Comparison of ENCODE assay signal across 25 cellular contexts in the genomic region with DNA sequence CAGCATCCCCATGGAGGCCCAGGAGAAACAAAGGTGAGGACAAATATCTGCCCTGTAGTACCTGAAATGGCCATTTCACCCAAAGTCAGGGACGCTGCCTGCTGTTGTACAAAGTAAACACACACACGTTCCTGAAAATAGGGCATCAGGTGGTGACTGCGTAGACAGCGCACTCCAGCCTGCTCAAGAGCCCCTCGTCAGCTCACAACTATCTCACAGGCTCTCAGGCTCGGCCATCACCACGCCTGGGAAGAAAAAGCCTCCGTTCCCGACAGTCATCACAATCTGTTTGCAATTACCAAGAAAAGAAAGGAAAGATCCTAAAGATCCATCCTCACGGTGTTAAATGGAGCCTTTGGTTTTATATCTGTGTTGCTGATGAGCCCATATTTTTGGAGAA.
DNase-seq lines count a peak whose midpoint lies in the region; ATAC-seq and TF ChIP-seq lines count a peak whose summit lies in the region.
"Had no signal": no experiment of that assay in that cellular context is flagged by ENCODE, and none has a peak within 500 bp of the region (broad histone marks: within the 10 kb centered on the region; RNA-seq: fewer than 3 reads in every experiment).

No MANE protein-coding gene starts in this region.

- TF ChIP-seq CTCF in gastroesophageal sphincter (IDR thresholded peaks at IDR 0.05) (no peak), gastrocnemius medialis (IDR thresholded peaks at IDR 0.05 in 4 of 5, conservative IDR thresholded peaks at IDR 0.05 in 1 of 5) (no peak), chondrocyte (IDR thresholded peaks at IDR 0.05) (no peak)

- peak overlapping the region in 3 of 4 donors; percentile 23 to 88 (median 85) for H3K27ac ChIP-seq in gastroesophageal sphincter
- H3K27ac ChIP-seq in gastrocnemius medialis, result peak overlapping the region in 3 of 4 donors; percentile 1 to 29 (median 25)
- no peak overlapping the region for H3K27ac ChIP-seq in aorta (ENCODE audit: low read depth in 1 of 2, low read length in 2 of 2)
- H3K27ac ChIP-seq: A549, WERI-Rb-1 had no signal

- no peak overlapping the region for H3K27ac Mint-ChIP-seq in chondrocyte (ENCODE audit: unreplicated experiment)
- H3K27ac Mint-ChIP-seq: activated naive CD8-positive, alpha-beta T cell treated with anti-CD3 and anti-CD28 coated beads, Interleukin-2, amount 10 ng/mL, durations not matched to agents 7 days and 5 days; effector memory CD8-positive, alpha-beta T cell; IgD-negative memory B cell; naive thymus-derived CD8-positive, alpha-beta T cell; T-helper 2 cell treated with Interferon-gamma antibody and Interleukin-4, amounts not matched to agents 5 μg/mL and 100 μg/mL, for 36 hours had no signal

- no peaks in the 10 kb centered on the region for H3K4me1 Mint-ChIP-seq in chondrocyte (ENCODE audit: low read depth)
- H3K4me1 Mint-ChIP-seq: activated naive CD8-positive, alpha-beta T cell treated with anti-CD3 and anti-CD28 coated beads, Interleukin-2, amount 10 ng/mL, durations not matched to agents 7 days and 5 days; IgD-negative memory B cell had no signal

- peak; percentile 41 for DNase-seq in NCI-H2227 (lab: John Stamatoyannopoulos, UW; ENCODE audit: unreplicated experiment)
- DNase-seq in NCI-H2227 treated with DMSO at 0.1 percent for 48 hours (lab: John Stamatoyannopoulos, UW), result no peak
- no peak for DNase-seq in gastrocnemius medialis
- DNase-seq in chondrocyte (ENCODE audit: low spot score), result no peak
- DNase-seq in MV-4-11 (lab: John Stamatoyannopoulos, UW), result no peak
- no peak for DNase-seq in aorta
- DNase-seq: activated CD4-positive, alpha-beta T cell treated with anti-CD3 and anti-CD28 coated beads, Interleukin-2, amount 50 U/mL, for 1 hour; activated CD8-positive, alpha-beta memory T cell treated with anti-CD3 and anti-CD28 coated beads, Interleukin-2, amount 50 U/mL, for 48 hours; activated naive CD8-positive, alpha-beta T cell treated with anti-CD3 and anti-CD28 coated beads, Interleukin-2, amount 10 ng/mL, durations not matched to agents 7 days and 5 days; Calu3; effector memory CD8-positive, alpha-beta T cell; glutamatergic neuron; H7; naive thymus-derived CD8-positive, alpha-beta T cell; NCI-H1436; NCI-H2171; NCI-H748 treated with DMSO at 0.1 percent for 48 hours; posterior cingulate gyrus; WERI-Rb-1 had no signal

- H3K36me3 Mint-ChIP-seq in chondrocyte (ENCODE audit: low read depth), result no peaks in the 10 kb centered on the region
- H3K36me3 Mint-ChIP-seq: activated naive CD8-positive, alpha-beta T cell treated with anti-CD3 and anti-CD28 coated beads, Interleukin-2, amount 10 ng/mL, durations not matched to agents 7 days and 5 days; IgD-negative memory B cell; naive thymus-derived CD8-positive, alpha-beta T cell had no signal

- intact Hi-C loops in gastrocnemius medialis (cut with DNase I; ENCODE audit: low total_unique reads), result no loop called here
- intact Hi-C loops in aorta (cut with DNase I), result no loop called here

- H3K4me3 ChIP-seq in gastroesophageal sphincter, result no peak overlapping the region
- no peak overlapping the region for H3K4me3 ChIP-seq in gastrocnemius medialis
- no peak overlapping the region for H3K4me3 ChIP-seq in aorta (ENCODE audit: low read length in 2 of 2)
- H3K4me3 ChIP-seq: A549; BLaER1 treated with 17β-estradiol and CSF1 and Interleukin-3, amounts not matched to agents 10 nM and 100 nM had no signal

- H3K4me1 ChIP-seq in gastroesophageal sphincter (peaks cover 0 to 37% (median 3%) of the 10 kb centered on the region in 3 donors), gastrocnemius medialis (no peaks in the 10 kb centered on the region), aorta (ENCODE audit: control insufficient read depth in 1 of 2, insufficient read depth in 2 of 2, low read length in 2 of 2) (no peaks in the 10 kb centered on the region)
- H3K4me1 ChIP-seq: A549 had no signal

- no peaks in the 10 kb centered on the region for H3K9me3 Mint-ChIP-seq in chondrocyte (ENCODE audit: low read depth)
- H3K9me3 Mint-ChIP-seq: activated naive CD8-positive, alpha-beta T cell treated with anti-CD3 and anti-CD28 coated beads, Interleukin-2, amount 10 ng/mL, durations not matched to agents 7 days and 5 days; naive thymus-derived CD8-positive, alpha-beta T cell; T-helper 2 cell treated with Interferon-gamma antibody and Interleukin-4, amounts not matched to agents 5 μg/mL and 100 μg/mL, for 36 hours had no signal

- TF ChIP-seq EP300 in gastroesophageal sphincter (IDR thresholded peaks at IDR 0.05), result no peak

- 79 to 88% methylated on average over 4 to 9 of the region's 10 CpGs for WGBS in gastroesophageal sphincter (ENCODE audit: low coverage in 1 of 2), 2 donors
- 87 to 91% methylated on average over 10 of the region's 10 CpGs for WGBS in aorta, 2 donors

- H3K36me3 ChIP-seq in gastroesophageal sphincter (no peaks in the 10 kb centered on the region), gastrocnemius medialis (no peaks in the 10 kb centered on the region), aorta (ENCODE audit: control insufficient read depth in 1 of 2, insufficient read depth in 2 of 2, low read length in 1 of 2) (no peaks in the 10 kb centered on the region)
- H3K36me3 ChIP-seq: BLaER1 treated with 17β-estradiol and CSF1 and Interleukin-3, amounts not matched to agents 10 nM and 100 nM; WERI-Rb-1 had no signal

- no peak for TF ChIP-seq POLR2A in gastroesophageal sphincter (IDR thresholded peaks at IDR 0.05)
- no peak for TF ChIP-seq POLR2A in gastrocnemius medialis (IDR thresholded peaks at IDR 0.05)

- peaks cover 6% of the 10 kb centered on the region for H3K27me3 Mint-ChIP-seq in chondrocyte (ENCODE audit: low read depth)

- no peak overlapping the region for H3K4me3 Mint-ChIP-seq in chondrocyte (ENCODE audit: unreplicated experiment)
- H3K4me3 Mint-ChIP-seq: activated naive CD8-positive, alpha-beta T cell treated with anti-CD3 and anti-CD28 coated beads, Interleukin-2, amount 10 ng/mL, durations not matched to agents 7 days and 5 days; effector memory CD8-positive, alpha-beta T cell; IgD-negative memory B cell; naive thymus-derived CD8-positive, alpha-beta T cell; T-helper 2 cell treated with Interferon-gamma antibody and Interleukin-4, amounts not matched to agents 5 μg/mL and 100 μg/mL, for 36 hours had no signal

- H3K27me3 ChIP-seq in gastroesophageal sphincter, result no peaks in the 10 kb centered on the region
- H3K27me3 ChIP-seq in gastrocnemius medialis, result peaks cover 0 to 7% (median 4%) of the 10 kb centered on the region in 3 donors
- no peaks in the 10 kb centered on the region for H3K27me3 ChIP-seq in aorta (ENCODE audit: control insufficient read depth in 1 of 2, insufficient read depth in 2 of 2, low read length in 1 of 2)
- H3K27me3 ChIP-seq: BLaER1 treated with 17β-estradiol and CSF1 and Interleukin-3, amounts not matched to agents 10 nM and 100 nM had no signal

- ATAC-seq in gastroesophageal sphincter (no peak), gastrocnemius medialis (no peak), HG02610 (IDR thresholded peaks at IDR 0.05; ENCODE audit: unreplicated experiment) (no peak), aorta (ENCODE audit: low FRiP score) (no peak)
- ATAC-seq: A549; effector memory CD8-positive, alpha-beta T cell; naive thymus-derived CD8-positive, alpha-beta T cell had no signal

- H3K9me3 ChIP-seq in gastroesophageal sphincter (no peaks in the 10 kb centered on the region), gastrocnemius medialis (no peaks in the 10 kb centered on the region), aorta (ENCODE audit: control insufficient read depth, low read length) (no peaks in the 10 kb centered on the region)
- H3K9me3 ChIP-seq: A549; BLaER1 treated with 17β-estradiol and CSF1 and Interleukin-3, amounts not matched to agents 10 nM and 100 nM had no signal

- in situ Hi-C loops in gastrocnemius medialis (cut with MboI; ENCODE audit: low sequenced_read_pairs in 4 of 4), result no loop called here

Comparison
In these comparisons a context has a peak if more than half of its experiments do, and no peak if none do; other contexts are left out.
1. H3K27ac ChIP-seq: peak in gastroesophageal sphincter (3 of 4) and gastrocnemius medialis (3 of 4); none in aorta (0 of 2).